ENCODE assay signal across 8 cellular contexts in the genomic region with DNA sequence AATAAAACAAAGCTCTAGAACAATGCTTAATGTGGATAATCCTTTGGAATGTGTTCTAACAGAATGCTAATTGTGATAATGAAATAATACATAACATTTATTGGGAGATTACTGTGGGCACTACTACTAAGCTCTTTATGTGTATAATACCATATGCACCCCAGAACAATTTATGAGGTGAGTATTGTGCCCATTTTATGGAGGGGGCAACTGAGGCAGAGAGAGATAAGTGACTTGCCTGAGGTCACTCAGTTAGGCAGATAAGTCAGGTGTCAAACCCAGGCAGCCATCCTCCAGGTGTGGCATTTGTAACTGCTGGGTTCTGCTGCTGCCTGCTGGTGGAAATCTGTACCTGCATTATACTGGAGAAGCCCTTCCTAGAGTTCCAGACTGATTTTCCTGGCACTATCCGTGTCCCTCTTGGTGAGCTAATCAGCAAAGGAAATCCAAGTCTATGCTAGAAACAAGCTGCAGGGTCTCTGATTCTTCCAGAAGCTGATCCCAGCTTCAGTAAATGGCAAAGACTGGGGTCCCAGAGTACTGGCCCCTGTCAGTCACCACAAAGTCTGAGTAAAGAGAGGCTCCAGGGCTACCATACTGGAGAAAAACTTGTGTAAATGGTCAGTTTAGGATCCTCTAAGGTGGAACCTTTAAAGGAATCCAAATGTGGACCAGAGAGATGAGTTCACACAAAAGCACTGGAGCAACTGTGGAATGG. TPM values are rescaled to one million over a fixed set of nuclear protein-coding genes. Genes with fewer than 3 reads are reported as not detected.
DNase-seq lines count a peak whose midpoint lies in the region; ATAC-seq and TF ChIP-seq lines count a peak whose summit lies in the region.

No MANE protein-coding gene starts in this region.

- H3K4me3 Mint-ChIP-seq in activated CD8-positive, alpha-beta T cell treated with anti-CD3 and anti-CD28 coated beads for 36 hours: no peak overlapping the region
- no peak overlapping the region for H3K4me3 Mint-ChIP-seq in activated CD8-positive, alpha-beta T cell treated with anti-CD3 and anti-CD28 coated beads, Interleukin-2, amount 10 ng/mL, durations not matched to agents 7 days and 5 days

- POLR2A ChIA-PET in activated CD8-positive, alpha-beta T cell treated with anti-CD3 and anti-CD28 coated beads for 36 hours (lab: Charles Lee): interaction anchor here (0.8 kb wide), 1 partner anchor 134 kb away, joined by 3 read pairs; no protein-coding TSS in a partner anchor
- POLR2A ChIA-PET in activated CD8-positive, alpha-beta T cell treated with anti-CD3 and anti-CD28 coated beads, Interleukin-2, amount 10 ng/mL, durations not matched to agents 7 days and 5 days (lab: Charles Lee): no interaction called here

- no peaks in the 10 kb centered on the region for H3K9me3 Mint-ChIP-seq in activated CD8-positive, alpha-beta T cell treated with anti-CD3 and anti-CD28 coated beads for 36 hours
- H3K9me3 Mint-ChIP-seq in activated CD8-positive, alpha-beta T cell treated with anti-CD3 and anti-CD28 coated beads, Interleukin-2, amount 10 ng/mL, durations not matched to agents 7 days and 5 days (ENCODE audit: insufficient read depth): no peaks in the 10 kb centered on the region

- H3K27me3 ChIP-seq in dorsolateral prefrontal cortex: no peaks in the 10 kb centered on the region

- peak overlapping the region in 36 of 59 donors; percentile 5 to 75 (median 45) for H3K27ac ChIP-seq in dorsolateral prefrontal cortex

- H3K4me3 ChIP-seq in dorsolateral prefrontal cortex: no peak overlapping the region

- no peaks in the 10 kb centered on the region for H3K36me3 Mint-ChIP-seq in activated CD8-positive, alpha-beta T cell treated with anti-CD3 and anti-CD28 coated beads for 36 hours (ENCODE audit: low read depth)
- H3K36me3 Mint-ChIP-seq in activated CD8-positive, alpha-beta T cell treated with anti-CD3 and anti-CD28 coated beads, Interleukin-2, amount 10 ng/mL, durations not matched to agents 7 days and 5 days (ENCODE audit: low read depth): no peaks in the 10 kb centered on the region

- H3K27ac Mint-ChIP-seq in activated CD8-positive, alpha-beta T cell treated with anti-CD3 and anti-CD28 coated beads for 36 hours: no peak overlapping the region
- H3K27ac Mint-ChIP-seq in activated CD8-positive, alpha-beta T cell treated with anti-CD3 and anti-CD28 coated beads, Interleukin-2, amount 10 ng/mL, durations not matched to agents 7 days and 5 days: no peak overlapping the region

- H3K4me1 Mint-ChIP-seq in activated CD8-positive, alpha-beta T cell treated with anti-CD3 and anti-CD28 coated beads for 36 hours (ENCODE audit: low read depth): no peaks in the 10 kb centered on the region
- no peaks in the 10 kb centered on the region for H3K4me1 Mint-ChIP-seq in activated CD8-positive, alpha-beta T cell treated with anti-CD3 and anti-CD28 coated beads, Interleukin-2, amount 10 ng/mL, durations not matched to agents 7 days and 5 days (ENCODE audit: low read depth)

- H3K27me3 Mint-ChIP-seq in activated CD8-positive, alpha-beta T cell treated with anti-CD3 and anti-CD28 coated beads for 36 hours: no peaks in the 10 kb centered on the region
- H3K27me3 Mint-ChIP-seq in activated CD8-positive, alpha-beta T cell treated with anti-CD3 and anti-CD28 coated beads, Interleukin-2, amount 10 ng/mL, durations not matched to agents 7 days and 5 days (ENCODE audit: low read depth): no peaks in the 10 kb centered on the region

- CTCF ChIA-PET in activated CD8-positive, alpha-beta T cell treated with anti-CD3 and anti-CD28 coated beads for 36 hours (lab: Charles Lee): interaction anchor here (1.5 to 1.7 kb wide), 2 partner anchors 20 to 134 kb away, joined by 3 to 10 read pairs; no protein-coding TSS in a partner anchor
- CTCF ChIA-PET in activated CD8-positive, alpha-beta T cell treated with anti-CD3 and anti-CD28 coated beads, Interleukin-2, amount 10 ng/mL, durations not matched to agents 7 days and 5 days (lab: Charles Lee): interaction anchor here (2.0 kb wide), 1 partner anchor 134 kb away, joined by 5 read pairs; no protein-coding TSS in a partner anchor

- peak; percentile 25 for TF ChIP-seq CTCF in activated CD8-positive, alpha-beta T cell treated with anti-CD3 and anti-CD28 coated beads for 36 hours (IDR thresholded peaks at IDR 0.05)
- peak; percentile 24 to 80 (median 65) for TF ChIP-seq CTCF in dorsolateral prefrontal cortex (IDR thresholded peaks at IDR 0.05 in 54 of 56, conservative IDR thresholded peaks at IDR 0.05 in 2 of 56; ENCODE audit: low read depth in 1 of 56, partially characterized antibody in 56 of 56)

- peak; percentile 26 for DNase-seq in activated CD8-positive, alpha-beta T cell treated with anti-CD3 and anti-CD28 coated beads for 36 hours
- DNase-seq in activated CD8-positive, alpha-beta T cell treated with anti-CD3 and anti-CD28 coated beads, Interleukin-2, amount 10 ng/mL, durations not matched to agents 7 days and 5 days: no peak
- DNase-seq in NCI-H345 treated with DMSO at 0.1 percent for 48 hours (lab: John Stamatoyannopoulos, UW; ENCODE audit: unreplicated experiment) (peak; percentile 25), dorsolateral prefrontal cortex (peak in 1 of 10 donors; percentile 33), myocyte (ENCODE audit: low read depth) (peak; percentile 33), NCI-H1048 (lab: John Stamatoyannopoulos, UW) (no peak)
- DNase-seq in activated effector memory CD4-positive, alpha-beta T cell treated with Interleukin-2 at 50 U/mL for 16 hours: no peak
- no peak for DNase-seq in stimulated activated naive CD4-positive, alpha-beta T cell (lab: John Stamatoyannopoulos, UW)

- no peak for ATAC-seq in activated CD8-positive, alpha-beta T cell treated with anti-CD3 and anti-CD28 coated beads for 36 hours
- ATAC-seq in activated CD8-positive, alpha-beta T cell treated with anti-CD3 and anti-CD28 coated beads, Interleukin-2, amount 10 ng/mL, durations not matched to agents 7 days and 5 days: no peak

- intact Hi-C loops in activated CD8-positive, alpha-beta T cell treated with anti-CD3 and anti-CD28 coated beads for 36 hours (cut with micrococcal nuclease): loop anchor here (5.0 kb wide), 1 partner anchor 135 kb away; no protein-coding TSS in a partner anchor
- intact Hi-C loops in dorsolateral prefrontal cortex (cut with DNase I): loop anchor here (1.0 to 5.0 kb wide), 6 partner anchors 21 to 370 kb away; no protein-coding TSS in a partner anchor

RNA-seq across cellular contexts. Expression of gene RBP1, which starts 22.6 kb away (rescaled TPM):
- total RNA-seq in activated CD8-positive, alpha-beta T cell treated with anti-CD3 and anti-CD28 coated beads for 36 hours: not detected
- total RNA-seq in activated CD8-positive, alpha-beta T cell treated with anti-CD3 and anti-CD28 coated beads, Interleukin-2, amount 10 ng/mL, durations not matched to agents 7 days and 5 days: not detected
- total RNA-seq in dorsolateral prefrontal cortex (10 to 100 TPM; 10.5 to 76.3 (median 29.3) TPM), myocyte (8.9 and 9.6 TPM in 2 replicates)
- 84.1 TPM for polyA plus RNA-seq in myocyte (2012)

Comparison
In these comparisons a context has a peak if more than half of its experiments do, and no peak if none do; other contexts are left out.
1. DNase-seq: peak in activated CD8-positive, alpha-beta T cell treated with anti-CD3 and anti-CD28 coated beads for 36 hours (single experiment), NCI-H345 treated with DMSO at 0.1 percent for 48 hours (single experiment) and myocyte (single experiment); none in activated CD8-positive, alpha-beta T cell treated with anti-CD3 and anti-CD28 coated beads, Interleukin-2, amount 10 ng/mL, durations not matched to agents 7 days and 5 days (single experiment), activated effector memory CD4-positive, alpha-beta T cell treated with Interleukin-2 at 50 U/mL for 16 hours (single experiment), NCI-H1048 (single experiment) and stimulated activated naive CD4-positive, alpha-beta T cell (0 of 6).